Comparison of ENCODE assay signal across 8 cellular contexts in the genomic region with DNA sequence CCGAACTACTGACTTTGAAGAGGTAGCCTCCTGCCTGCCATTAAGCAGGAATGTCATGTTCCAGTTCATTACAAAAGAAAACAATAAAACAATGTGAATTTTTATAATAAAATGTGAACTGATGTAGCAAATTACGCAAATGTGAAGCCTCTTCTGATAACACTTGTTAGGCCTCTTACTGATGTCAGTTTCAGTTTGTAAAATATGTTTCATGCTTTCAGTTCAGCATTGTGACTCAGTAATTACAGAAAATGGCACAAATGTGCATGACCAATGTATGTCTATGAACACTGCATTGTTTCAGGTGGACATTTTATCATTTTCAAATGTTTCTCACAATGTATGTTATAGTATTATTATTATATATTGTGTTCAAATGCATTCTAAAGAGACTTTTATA.
DNase-seq lines count a peak whose midpoint lies in the region; ATAC-seq and TF ChIP-seq lines count a peak whose summit lies in the region.

No MANE protein-coding gene starts in this region.

- TF ChIP-seq POLR2A in heart left ventricle (IDR thresholded peaks at IDR 0.05): no peak
- TF ChIP-seq POLR2A in body of pancreas (IDR thresholded peaks at IDR 0.05): no peak

- H3K4me3 ChIP-seq in heart right ventricle (no peak overlapping the region), heart left ventricle (no peak overlapping the region), upper lobe of right lung (no peak overlapping the region), body of pancreas (no peak overlapping the region)

- no peaks in the 10 kb centered on the region for H3K9me3 Mint-ChIP-seq in activated naive CD8-positive, alpha-beta T cell treated with anti-CD3 and anti-CD28 coated beads, Interleukin-2, amount 50 U/mL, for 24 hours

- DNase-seq in heart right ventricle (no peak), heart left ventricle (no peak), upper lobe of right lung (no peak), middle frontal gyrus (ENCODE audit: extremely low spot score, low spot score) (no peak), body of pancreas (no peak), midbrain (lab: John Stamatoyannopoulos, UW) (no peak)
- no peak for DNase-seq in activated naive CD8-positive, alpha-beta T cell treated with anti-CD3 and anti-CD28 coated beads, Interleukin-2, amount 50 U/mL, for 24 hours

- TF ChIP-seq CTCF in heart right ventricle (IDR thresholded peaks at IDR 0.05) (no peak), heart left ventricle (IDR thresholded peaks at IDR 0.05) (no peak), upper lobe of right lung (IDR thresholded peaks at IDR 0.05) (no peak), body of pancreas (IDR thresholded peaks at IDR 0.05) (no peak)

- peak overlapping the region; percentile 66 for H3K4me3 Mint-ChIP-seq in activated naive CD8-positive, alpha-beta T cell treated with anti-CD3 and anti-CD28 coated beads, Interleukin-2, amount 50 U/mL, for 24 hours

- intact Hi-C loops in heart right ventricle (cut with DNase I): no loop called here
- intact Hi-C loops in heart left ventricle (cut with DNase I): loop anchor here in 1 of 10 donors (5.0 kb wide), 1 partner anchor 42 kb away; no protein-coding TSS in a partner anchor
- intact Hi-C loops in upper lobe of right lung (cut with DNase I): no loop called here
- intact Hi-C loops in body of pancreas (cut with DNase I): no loop called here

- WGBS in heart right ventricle, 2 donors: 78 to 85% methylated on average over 2 of the region's 2 CpGs
- WGBS in heart left ventricle, 4 donors: 83 to 88% (median 87%) methylated on average over 2 of the region's 2 CpGs
- WGBS in body of pancreas, 2 donors: 71 to 72% methylated on average over 2 of the region's 2 CpGs

- no peaks in the 10 kb centered on the region for H3K27me3 ChIP-seq in heart right ventricle
- no peaks in the 10 kb centered on the region for H3K27me3 ChIP-seq in heart left ventricle
- no peaks in the 10 kb centered on the region for H3K27me3 ChIP-seq in upper lobe of right lung
- no peaks in the 10 kb centered on the region for H3K27me3 ChIP-seq in body of pancreas

- ATAC-seq in heart right ventricle (no peak), heart left ventricle (no peak), HG03108 (IDR thresholded peaks at IDR 0.05; ENCODE audit: unreplicated experiment) (peak; percentile 29), upper lobe of right lung (no peak), body of pancreas (no peak)
- ATAC-seq in activated naive CD8-positive, alpha-beta T cell treated with anti-CD3 and anti-CD28 coated beads, Interleukin-2, amount 50 U/mL, for 24 hours: peak; percentile 20

- H3K27ac Mint-ChIP-seq in activated naive CD8-positive, alpha-beta T cell treated with anti-CD3 and anti-CD28 coated beads, Interleukin-2, amount 50 U/mL, for 24 hours: peak overlapping the region; percentile 95

- peaks cover 80% of the 10 kb centered on the region for H3K4me1 Mint-ChIP-seq in activated naive CD8-positive, alpha-beta T cell treated with anti-CD3 and anti-CD28 coated beads, Interleukin-2, amount 50 U/mL, for 24 hours

- no peaks in the 10 kb centered on the region for H3K27me3 Mint-ChIP-seq in activated naive CD8-positive, alpha-beta T cell treated with anti-CD3 and anti-CD28 coated beads, Interleukin-2, amount 50 U/mL, for 24 hours

- peak overlapping the region in 6 of 10 donors; percentile 10 to 83 (median 22) for H3K27ac ChIP-seq in heart right ventricle
- peak overlapping the region in 3 of 12 donors; percentile 17 to 90 (median 20) for H3K27ac ChIP-seq in heart left ventricle
- peak overlapping the region; percentile 24 for H3K27ac ChIP-seq in upper lobe of right lung
- H3K27ac ChIP-seq in body of pancreas: no peak overlapping the region

- H3K9me3 ChIP-seq in heart right ventricle: no peaks in the 10 kb centered on the region
- no peaks in the 10 kb centered on the region for H3K9me3 ChIP-seq in heart left ventricle
- no peaks in the 10 kb centered on the region for H3K9me3 ChIP-seq in upper lobe of right lung
- H3K9me3 ChIP-seq in body of pancreas: no peaks in the 10 kb centered on the region

- H3K36me3 ChIP-seq in heart right ventricle: peaks cover 0 to 50% (median 5%) of the 10 kb centered on the region in 9 donors
- H3K36me3 ChIP-seq in heart left ventricle: peaks cover 0 to 44% (median 30%) of the 10 kb centered on the region in 9 donors
- peaks cover 22% of the 10 kb centered on the region for H3K36me3 ChIP-seq in upper lobe of right lung
- no peaks in the 10 kb centered on the region for H3K36me3 ChIP-seq in body of pancreas (replicated peaks in 1 of 2; ENCODE audit: insufficient read depth in 1 of 2, low read depth in 2 of 2)

- peaks cover 0 to 65% (median 23%) of the 10 kb centered on the region in 9 donors for H3K4me1 ChIP-seq in heart right ventricle
- H3K4me1 ChIP-seq in heart left ventricle: peaks cover 0 to 65% (median 19%) of the 10 kb centered on the region in 12 donors
- H3K4me1 ChIP-seq in upper lobe of right lung: peaks cover 31% of the 10 kb centered on the region
- H3K4me1 ChIP-seq in body of pancreas: no peaks in the 10 kb centered on the region

- peaks cover 33% of the 10 kb centered on the region for H3K36me3 Mint-ChIP-seq in activated naive CD8-positive, alpha-beta T cell treated with anti-CD3 and anti-CD28 coated beads, Interleukin-2, amount 50 U/mL, for 24 hours (ENCODE audit: low read depth)

Comparison
In these comparisons a context has a peak if more than half of its experiments do, and no peak if none do; other contexts are left out.
1. ATAC-seq: peak in HG03108 (single experiment) and activated naive CD8-positive, alpha-beta T cell treated with anti-CD3 and anti-CD28 coated beads, Interleukin-2, amount 50 U/mL, for 24 hours (single experiment); none in heart right ventricle (0 of 8), heart left ventricle (0 of 4), upper lobe of right lung (single experiment) and body of pancreas (single experiment).
2. H3K27ac ChIP-seq: peak in heart right ventricle (6 of 10) and upper lobe of right lung (single experiment); none in body of pancreas (0 of 4).